In the genomic region with DNA sequence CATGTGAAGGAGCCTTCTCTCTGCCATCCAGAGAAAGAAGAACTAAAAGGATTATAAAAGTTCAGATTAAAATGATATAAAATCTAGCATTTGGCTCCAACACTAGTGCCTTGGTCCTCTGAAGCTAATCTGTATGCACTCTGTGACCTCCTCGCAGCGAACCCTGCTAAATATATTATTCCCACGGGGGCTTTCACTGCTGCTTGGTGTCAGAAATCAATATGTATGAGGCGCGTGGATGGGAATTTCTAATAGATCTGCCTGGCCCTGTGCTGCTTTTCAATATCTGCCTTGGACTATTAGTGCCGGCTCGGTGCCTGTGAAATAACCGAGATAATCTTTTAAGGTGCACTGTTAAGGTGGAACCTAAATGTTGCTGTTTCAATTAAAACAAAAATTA, we compare ENCODE assay signal across 10 cellular contexts.
DNase-seq lines count a peak whose midpoint lies in the region; ATAC-seq and TF ChIP-seq lines count a peak whose summit lies in the region.
"Had no signal": no experiment of that assay in that cellular context is flagged by ENCODE, and none has a peak within 500 bp of the region (broad histone marks: within the 10 kb centered on the region; RNA-seq: fewer than 3 reads in every experiment).

No MANE protein-coding gene starts in this region.

- H3K9me3 ChIP-seq in gastrocnemius medialis = no peaks in the 10 kb centered on the region

- TF ChIP-seq POLR2A in gastrocnemius medialis (IDR thresholded peaks at IDR 0.05) = no peak

- no peaks in the 10 kb centered on the region for H3K36me3 ChIP-seq in brain microvascular endothelial cell (replicated peaks)
- H3K36me3 ChIP-seq in gastrocnemius medialis = no peaks in the 10 kb centered on the region

- H3K27ac ChIP-seq in brain microvascular endothelial cell (no peak overlapping the region), gastrocnemius medialis (no peak overlapping the region)
- H3K27ac ChIP-seq: KMS-11 had no signal

- peaks cover 0 to 4% of the 10 kb centered on the region in 2 donors for H3K4me1 ChIP-seq in gastrocnemius medialis

- peak overlapping the region; percentile 47 for H3K4me3 ChIP-seq in brain microvascular endothelial cell (ENCODE audit: low read depth, low read length)
- H3K4me3 ChIP-seq in gastrocnemius medialis = peak overlapping the region; percentile 44 to 55 (median 50)

- ATAC-seq in left colon (peak; percentile 57), gastrocnemius medialis (no peak), HG03045 (IDR thresholded peaks at IDR 0.05; ENCODE audit: unreplicated experiment) (no peak), HG03025 (IDR thresholded peaks at IDR 0.05; ENCODE audit: low FRiP score, unreplicated experiment) (no peak)

- in situ Hi-C loops in brain microvascular endothelial cell (cut with HindIII; ENCODE audit: low pct_ligation_motif_present, low sequenced_read_pairs) = no loop called here
- in situ Hi-C loops in gastrocnemius medialis (cut with MboI; ENCODE audit: low sequenced_read_pairs in 4 of 4) = no loop called here

- H3K27me3 ChIP-seq in brain microvascular endothelial cell (replicated peaks) (no peaks in the 10 kb centered on the region), gastrocnemius medialis (no peaks in the 10 kb centered on the region)

- intact Hi-C loops in left colon (cut with DNase I, micrococcal nuclease) (no loop called here), gastrocnemius medialis (cut with DNase I; ENCODE audit: low total_unique reads) (no loop called here)

- no peak for TF ChIP-seq CTCF in brain microvascular endothelial cell (IDR thresholded peaks at IDR 0.05; ENCODE audit: low read depth, low read length, missing control alignments)
- TF ChIP-seq CTCF in gastrocnemius medialis (IDR thresholded peaks at IDR 0.05 in 4 of 5, conservative IDR thresholded peaks at IDR 0.05 in 1 of 5) = no peak

- peak; percentile 31 for DNase-seq in NCI-H2227 treated with DMSO at 0.1 percent for 48 hours (lab: John Stamatoyannopoulos, UW)
- DNase-seq in brain microvascular endothelial cell = no peak
- DNase-seq in left colon = peak in 1 of 2 donors; percentile 14
- no peak for DNase-seq in gastrocnemius medialis
- no peak for DNase-seq in stimulated activated naive CD4-positive, alpha-beta T cell treated with Interleukin-2 at 50 U/mL for 16 hours (lab: John Stamatoyannopoulos, UW)
- no peak for DNase-seq in NCI-H2107 (lab: John Stamatoyannopoulos, UW)
- DNase-seq: NCI-H526 treated with DMSO at 0.1 percent for 48 hours had no signal
